In genomic region chr5:7904170-7904569, GRCh38 we compare ENCODE assay signal across 1 cellular context.
TF ChIP-seq lines count a peak whose summit lies in the region.

No MANE protein-coding gene starts in this region.

TF ChIP-seq in HepG2, 621 proteins besides CTCF, POLR2A, EP300 and RAD21 (continued from another document):
- TF ChIP-seq KMT2A (CRISPR knock-in tag; IDR thresholded peaks at IDR 0.05) (no peak), MATR3 (CRISPR knock-in tag; IDR thresholded peaks at IDR 0.05) (no peak), CREB1 (IDR thresholded peaks at IDR 0.05) (no peak), CREB1 (CRISPR knock-in tag; IDR thresholded peaks at IDR 0.05) (no peak), E2F2 (CRISPR knock-in tag; IDR thresholded peaks at IDR 0.05; ENCODE audit: borderline replicate concordance) (no peak), ZFP41 (CRISPR knock-in tag; IDR thresholded peaks at IDR 0.05; ENCODE audit: borderline replicate concordance) (no peak), ZNF292 (CRISPR knock-in tag; IDR thresholded peaks at IDR 0.05; ENCODE audit: borderline replicate concordance, low read depth) (no peak)
